ENCODE assay signal across 35 cellular contexts in genomic region chr2:207372483-207372882, GRCh38.
DNase-seq lines count a peak whose midpoint lies in the region; ATAC-seq, FAIRE-seq and TF ChIP-seq lines count a peak whose summit lies in the region.
"Had no signal": no experiment of that assay in that cellular context is flagged by ENCODE, and none has a peak within 500 bp of the region (broad histone marks: within the 10 kb centered on the region; RNA-seq: fewer than 3 reads in every experiment).

No MANE protein-coding gene starts in this region.

- POLR2A ChIA-PET in HEK293 (lab: Yijun Ruan, JAX): no interaction called here

- no peaks in the 10 kb centered on the region for H3K4me1 Mint-ChIP-seq in astrocyte (ENCODE audit: low read depth, unreplicated experiment)
- H3K4me1 Mint-ChIP-seq: B cell; CD14-positive monocyte; CD4-positive, alpha-beta memory T cell; CD4-positive, CD25-positive, alpha-beta regulatory T cell; CD8-positive, alpha-beta memory T cell had no signal

- H3K79me2 ChIP-seq in astrocyte (ENCODE audit: insufficient read depth, low read length): no peaks in the 10 kb centered on the region

- ATAC-seq in GM19395 (IDR thresholded peaks at IDR 0.05; ENCODE audit: unreplicated experiment) (no peak), HG03139 (IDR thresholded peaks at IDR 0.05; ENCODE audit: unreplicated experiment) (no peak)
- ATAC-seq: A549; CD8-positive, alpha-beta T cell had no signal

- H3K4me1 ChIP-seq in HEK293 (ENCODE audit: control insufficient read depth, insufficient read depth, low read length): no peaks in the 10 kb centered on the region
- no peaks in the 10 kb centered on the region for H3K4me1 ChIP-seq in astrocyte (ENCODE audit: insufficient read depth, low read length)
- H3K4me1 ChIP-seq in prostate gland (replicated peaks): no peaks in the 10 kb centered on the region
- H3K4me1 ChIP-seq: A549; BLaER1; BLaER1 treated with 17β-estradiol and CSF1 and Interleukin-3, amounts not matched to agents 10 nM and 100 nM had no signal

- no peaks in the 10 kb centered on the region for H4K20me1 ChIP-seq in astrocyte (ENCODE audit: insufficient read depth, low read length)
- H4K20me1 ChIP-seq: BLaER1; BLaER1 treated with 17β-estradiol and CSF1 and Interleukin-3, amounts not matched to agents 10 nM and 100 nM had no signal

- H3K27me3 Mint-ChIP-seq in astrocyte (ENCODE audit: low read depth, unreplicated experiment): no peaks in the 10 kb centered on the region
- H3K27me3 Mint-ChIP-seq: B cell; CD4-positive, alpha-beta memory T cell; CD4-positive, alpha-beta T cell; CD8-positive, alpha-beta memory T cell had no signal

- no peak overlapping the region for H3K4me2 ChIP-seq in astrocyte (ENCODE audit: low read length)
- H3K4me2 ChIP-seq: A549; BLaER1; BLaER1 treated with 17β-estradiol and CSF1 and Interleukin-3, amounts not matched to agents 10 nM and 100 nM had no signal

- H3K4me3 ChIP-seq in HEK293 (ENCODE audit: low read depth, low read length): no peak overlapping the region
- H3K4me3 ChIP-seq in astrocyte (ENCODE audit: insufficient read depth, low read depth, low read length): no peak overlapping the region
- H3K4me3 ChIP-seq in prostate gland: no peak overlapping the region
- H3K4me3 ChIP-seq: A549; BLaER1; BLaER1 treated with 17β-estradiol and CSF1 and Interleukin-3, amounts not matched to agents 10 nM and 100 nM had no signal

- H3K27ac Mint-ChIP-seq in astrocyte (ENCODE audit: unreplicated experiment): no peak overlapping the region
- H3K27ac Mint-ChIP-seq: B cell; CD14-positive monocyte; CD4-positive, alpha-beta memory T cell; CD4-positive, alpha-beta T cell; CD4-positive, CD25-positive, alpha-beta regulatory T cell; CD8-positive, alpha-beta memory T cell; CD8-positive, alpha-beta T cell had no signal

- no peak overlapping the region for H3K9ac ChIP-seq in astrocyte (ENCODE audit: low read length)
- H3K9ac ChIP-seq: BLaER1; BLaER1 treated with 17β-estradiol and CSF1 and Interleukin-3, amounts not matched to agents 10 nM and 100 nM had no signal

- H3K9me3 Mint-ChIP-seq in astrocyte (ENCODE audit: unreplicated experiment): peaks cover 7% of the 10 kb centered on the region

- no peaks in the 10 kb centered on the region for H3K36me3 ChIP-seq in HEK293 (ENCODE audit: control insufficient read depth in 2 of 2, insufficient read depth in 1 of 2, low read length in 2 of 2)
- no peaks in the 10 kb centered on the region for H3K36me3 ChIP-seq in astrocyte (ENCODE audit: insufficient read depth, low read length)
- no peaks in the 10 kb centered on the region for H3K36me3 ChIP-seq in prostate gland
- H3K36me3 ChIP-seq: BE2C; BLaER1; BLaER1 treated with 17β-estradiol and CSF1 and Interleukin-3, amounts not matched to agents 10 nM and 100 nM had no signal

- no peaks in the 10 kb centered on the region for H3K36me3 Mint-ChIP-seq in astrocyte (ENCODE audit: low read depth, unreplicated experiment)
- H3K36me3 Mint-ChIP-seq: CD14-positive monocyte had no signal

- 97% methylated on average over 1 of the region's 1 CpG for WGBS in prostate gland

- no peak overlapping the region for H3K4me3 Mint-ChIP-seq in astrocyte (ENCODE audit: unreplicated experiment)
- H3K4me3 Mint-ChIP-seq: B cell; CD14-positive monocyte; CD4-positive, alpha-beta memory T cell; CD4-positive, alpha-beta T cell; CD4-positive, CD25-positive, alpha-beta regulatory T cell; CD8-positive, alpha-beta memory T cell; CD8-positive, alpha-beta T cell had no signal

- intact Hi-C loops in prostate gland (cut with DNase I): no loop called here

- TF ChIP-seq CTCF in HEK293 (tag by site-specific recombination; IDR thresholded peaks at IDR 0.05) (no peak), astrocyte (IDR thresholded peaks at IDR 0.05; ENCODE audit: insufficient read depth, low read depth, low read length) (no peak), prostate gland (IDR thresholded peaks at IDR 0.05) (no peak)

- TF ChIP-seq POLR2A in prostate gland (IDR thresholded peaks at IDR 0.05): no peak

- CTCF ChIA-PET in HEK293 (lab: Yijun Ruan, JAX): no interaction called here

- no peaks in the 10 kb centered on the region for H3K27me3 ChIP-seq in astrocyte (ENCODE audit: insufficient read depth, low read length)
- no peaks in the 10 kb centered on the region for H3K27me3 ChIP-seq in prostate gland (replicated peaks; ENCODE audit: insufficient read depth)
- H3K27me3 ChIP-seq: BE2C; BLaER1; BLaER1 treated with 17β-estradiol and CSF1 and Interleukin-3, amounts not matched to agents 10 nM and 100 nM had no signal

- H3K9me3 ChIP-seq in HEK293 (ENCODE audit: control insufficient read depth, insufficient read depth, low read depth, low read length): no peaks in the 10 kb centered on the region
- no peaks in the 10 kb centered on the region for H3K9me3 ChIP-seq in astrocyte (ENCODE audit: insufficient read depth, low read depth, low read length)
- no peaks in the 10 kb centered on the region for H3K9me3 ChIP-seq in prostate gland
- H3K9me3 ChIP-seq: A549, BE2C, Caco-2 had no signal

- DNase-seq in astrocyte (ENCODE audit: low read depth): no peak
- DNase-seq in foreskin melanocyte: peak; percentile 7
- no peak for DNase-seq in prostate gland (ENCODE audit: low spot score)
- DNase-seq: 8988T; ACHN; AML-193; BE2C; C1 segment of cervical spinal cord; Caco-2; Calu3; CD4-positive, alpha-beta memory T cell; CD4-positive, alpha-beta T cell; CD4-positive, CD25-positive, alpha-beta regulatory T cell; CD8-positive, alpha-beta memory T cell; CD8-positive, alpha-beta T cell; COR-L47; DMS 273 treated with DMSO at 0.1 percent for 48 hours; DMS153; DMS53; DMS79; DMS79 treated with DMSO at 0.1 percent for 48 hours; DND-41; EL had no signal

- H3K27ac ChIP-seq in HEK293 (ENCODE audit: extremely low read depth, low read depth, low read length) (no peak overlapping the region), astrocyte (ENCODE audit: low read depth, low read length) (no peak overlapping the region), prostate gland (no peak overlapping the region)
- H3K27ac ChIP-seq: 22Rv1; A549; BLaER1; BLaER1 treated with 17β-estradiol and CSF1 and Interleukin-3, amounts not matched to agents 10 nM and 100 nM; C4-2B had no signal

- peak; percentile 47 for FAIRE-seq in astrocyte (lab: Jason Lieb, UNC)
- FAIRE-seq: A204.1, A549, D721Med had no signal

- H2AFZ ChIP-seq in astrocyte (ENCODE audit: low read depth, low read length): no peak overlapping the region

TF ChIP-seq in HEK293, 187 proteins besides CTCF, POLR2A, EP300 and RAD21:
- TF ChIP-seq BCL11B (tag by site-specific recombination; IDR thresholded peaks at IDR 0.05; ENCODE audit: low read depth) (no peak), ZNF529 (tag by site-specific recombination; IDR thresholded peaks at IDR 0.05; ENCODE audit: insufficient replicate concordance) (peak; percentile 65), YY1 (tag by site-specific recombination; IDR thresholded peaks at IDR 0.05) (no peak), SETDB1 (IDR thresholded peaks at IDR 0.05; ENCODE audit: insufficient read length, low read length) (peak; percentile 69)
